Comparison of ENCODE assay signal across 8 cellular contexts in genomic region chr6:96837138-96837971, GRCh38. TPM values are rescaled to one million over a fixed set of nuclear protein-coding genes. Genes with fewer than 3 reads are reported as not detected.
A peak's percentile ranks its signal among the peaks of the same experiment; 100 is the strongest.
DNase-seq lines count a peak whose midpoint lies in the region; ATAC-seq and TF ChIP-seq lines count a peak whose summit lies in the region.

Gene GPR63, minus strand, starts transcription at chr6:96837477. Its CDS starts 37,746 bp downstream, at chr6:96799731.

- peaks cover 5% of the 10 kb centered on the region for H3K79me2 ChIP-seq in trophoblast cell (ENCODE audit: control insufficient read depth, insufficient read depth, low read length, poor library complexity)

- H4K12ac ChIP-seq in trophoblast cell (ENCODE audit: low read depth, low read length) = peak within 1 kb of the TSS; percentile 48

- H2BK120ac ChIP-seq in trophoblast cell (ENCODE audit: insufficient read depth, low read length, poor library complexity) = peak within 1 kb of the TSS; percentile 33

- H2BK12ac ChIP-seq in trophoblast cell (ENCODE audit: low read length) = peak within 1 kb of the TSS; percentile 30

- no peak within 1 kb of the TSS for H3K27ac Mint-ChIP-seq in activated naive CD4-positive, alpha-beta T cell treated with anti-CD3 and anti-CD28 coated beads, Interleukin-2, amount 50 U/mL, for 24 hours

- H3K27ac ChIP-seq in SJCRH30 (peak within 1 kb of the TSS; percentile 46), cardiac muscle cell (no peak within 1 kb of the TSS), trophoblast cell (ENCODE audit: low read depth, low read length) (no peak within 1 kb of the TSS), upper lobe of left lung (peak within 1 kb of the TSS in 2 of 4 donors; percentile 21 to 63)

- peaks cover 4% of the 10 kb centered on the region for H3K79me1 ChIP-seq in trophoblast cell (ENCODE audit: low read length)

- ATAC-seq in GM21737 (IDR thresholded peaks at IDR 0.05; ENCODE audit: unreplicated experiment) = peak; percentile 86
- peak; percentile 77 to 92 for ATAC-seq in upper lobe of left lung (ENCODE audit: low FRiP score in 2 of 2)

- peak within 1 kb of the TSS; percentile 85 for H3K4me3 ChIP-seq in Jurkat, Clone E6-1 (ENCODE audit: low read length)
- H3K4me3 ChIP-seq in SJCRH30 (peak within 1 kb of the TSS; percentile 92), cardiac muscle cell (peak within 1 kb of the TSS; percentile 94), trophoblast cell (ENCODE audit: low read depth, low read length) (peak within 1 kb of the TSS; percentile 81), upper lobe of left lung (peak within 1 kb of the TSS; percentile 63 to 81 (median 73))

- peak within 1 kb of the TSS; percentile 90 for H3K4me3 Mint-ChIP-seq in activated naive CD4-positive, alpha-beta T cell treated with anti-CD3 and anti-CD28 coated beads, Interleukin-2, amount 50 U/mL, for 24 hours

- H3K23ac ChIP-seq in trophoblast cell (ENCODE audit: low read length) = no peak within 1 kb of the TSS

- no peak within 1 kb of the TSS for H2AK5ac ChIP-seq in trophoblast cell (ENCODE audit: low read length)

- DNase-seq in ELF-1 (ENCODE audit: low read depth, low spot score) (peak; percentile 78), SJCRH30 (peak; percentile 84 to 87), cardiac muscle cell (ENCODE audit: low read depth in 1 of 2, low spot score in 1 of 2) (peak; percentile 69 to 86), trophoblast cell (peak; percentile 12 to 58), upper lobe of left lung (peak; percentile 47 to 93)
- DNase-seq in Jurkat, Clone E6-1 (ENCODE audit: low read depth, low spot score) = peak; percentile 81

- no peak for TF ChIP-seq EP300 in upper lobe of left lung (IDR thresholded peaks at IDR 0.05)

- H3K4me1 Mint-ChIP-seq in activated naive CD4-positive, alpha-beta T cell treated with anti-CD3 and anti-CD28 coated beads, Interleukin-2, amount 50 U/mL, for 24 hours = peaks cover 21% of the 10 kb centered on the region

- H3K14ac ChIP-seq in trophoblast cell (ENCODE audit: low read length) = peak within 1 kb of the TSS; percentile 65

- H3K18ac ChIP-seq in trophoblast cell (ENCODE audit: low read length) = peak within 1 kb of the TSS; percentile 54

- H3K4me1 ChIP-seq in SJCRH30 = 0 out of 2 replicates have a peak, but pooled peaks cover 4% of the 10 kb centered on the region
- H3K4me1 ChIP-seq in cardiac muscle cell (ENCODE audit: low read depth) = no peaks in the 10 kb centered on the region
- no peaks in the 10 kb centered on the region for H3K4me1 ChIP-seq in trophoblast cell (ENCODE audit: control insufficient read depth in 1 of 2, insufficient read depth in 2 of 2, low read length in 2 of 2)
- H3K4me1 ChIP-seq in upper lobe of left lung = peaks cover 4 to 21% (median 11%) of the 10 kb centered on the region in 4 donors

- TF ChIP-seq CTCF in cardiac muscle cell (IDR thresholded peaks at IDR 0.05; ENCODE audit: low read depth, low read length) (no peak), upper lobe of left lung (IDR thresholded peaks at IDR 0.05) (no peak)

- H3K9me3 ChIP-seq in SJCRH30 (replicated peaks) (no peaks in the 10 kb centered on the region), cardiac muscle cell (ENCODE audit: low read depth) (no peaks in the 10 kb centered on the region), trophoblast cell (ENCODE audit: insufficient read depth, low read depth, low read length) (no peaks in the 10 kb centered on the region), upper lobe of left lung (no peaks in the 10 kb centered on the region)

- H3K36me3 ChIP-seq in SJCRH30 (no peaks in the 10 kb centered on the region), cardiac muscle cell (no peaks in the 10 kb centered on the region), trophoblast cell (ENCODE audit: control insufficient read depth in 1 of 2, insufficient read depth in 2 of 2, low read length in 2 of 2) (no peaks in the 10 kb centered on the region), upper lobe of left lung (no peaks in the 10 kb centered on the region)

- peak within 1 kb of the TSS; percentile 69 for H3K9ac ChIP-seq in trophoblast cell (ENCODE audit: low read length)

- no CpG with 5 or more reads among the region's 77 CpGs for WGBS in trophoblast cell (ENCODE audit: extremely low coverage, insufficient coverage, insufficient read length)
- 0 to 1% methylated on average over 54 to 68 of the region's 77 CpGs for WGBS in upper lobe of left lung, 2 donors

- no peak for TF ChIP-seq POLR2A in upper lobe of left lung (IDR thresholded peaks at IDR 0.05)

- no peak within 1 kb of the TSS for H3K4ac ChIP-seq in trophoblast cell (ENCODE audit: low read depth, low read length)

- H3K4me2 ChIP-seq in trophoblast cell (ENCODE audit: low read length) = peak within 1 kb of the TSS; percentile 99

- H4K8ac ChIP-seq in trophoblast cell (ENCODE audit: low read depth, low read length) = peak within 1 kb of the TSS; percentile 71

- H3K36me3 Mint-ChIP-seq in activated naive CD4-positive, alpha-beta T cell treated with anti-CD3 and anti-CD28 coated beads, Interleukin-2, amount 50 U/mL, for 24 hours = no peaks in the 10 kb centered on the region

- no peaks in the 10 kb centered on the region for H3K9me3 Mint-ChIP-seq in activated naive CD4-positive, alpha-beta T cell treated with anti-CD3 and anti-CD28 coated beads, Interleukin-2, amount 50 U/mL, for 24 hours

- peaks cover 50% of the 10 kb centered on the region for H3K27me3 Mint-ChIP-seq in activated naive CD4-positive, alpha-beta T cell treated with anti-CD3 and anti-CD28 coated beads, Interleukin-2, amount 50 U/mL, for 24 hours

- peak within 1 kb of the TSS; percentile 51 for H2AFZ ChIP-seq in trophoblast cell (ENCODE audit: insufficient read depth, low read length, poor library complexity)

- H3K27me3 ChIP-seq in SJCRH30 = no peaks in the 10 kb centered on the region
- H3K27me3 ChIP-seq in cardiac muscle cell = peaks cover 26% of the 10 kb centered on the region
- H3K27me3 ChIP-seq in trophoblast cell (ENCODE audit: insufficient read depth, low read length) = no peaks in the 10 kb centered on the region
- peaks cover 0 to 7% (median 0%) of the 10 kb centered on the region in 4 donors for H3K27me3 ChIP-seq in upper lobe of left lung

- peak within 1 kb of the TSS; percentile 46 for H4K91ac ChIP-seq in trophoblast cell (ENCODE audit: low read depth, low read length)

- H2BK5ac ChIP-seq in trophoblast cell (ENCODE audit: low read depth, low read length, poor library complexity) = no peak within 1 kb of the TSS

RNA-seq across cellular contexts. Expression of gene GPR63, which starts in this region (rescaled TPM):
- 4.5 TPM for polyA plus RNA-seq in Jurkat, Clone E6-1 (2012; ENCODE audit: insufficient read depth, insufficient read length)
- 8.7 and 9.8 TPM in 2 replicates for total RNA-seq in SJCRH30 (2014; rRNA removed; shearing (Covaris generic))
- total RNA-seq in cardiac muscle cell (0.67 and 1.7 TPM in 2 replicates), upper lobe of left lung (under 1 TPM; under 0.01 to 0.69 (median 0.26) TPM)
- polyA plus RNA-seq in cardiac muscle cell = 1.8 TPM in 1 of 2 replicates, not detected in the other
- 0.99 and 1.0 TPM in 2 replicates for polyA plus RNA-seq in trophoblast cell (2013)

Comparison
In these comparisons a context has a peak if more than half of its experiments do, and no peak if none do; other contexts are left out.
1. Peak in DNase-seq, ATAC-seq and H3K4me3 ChIP-seq in upper lobe of left lung; RNA of the gene not detected or under 1 TPM.
2. DNase-seq: peak in every context shown above with its lines; median percentile 86 in SJCRH30; 81 in Jurkat, Clone E6-1; 78 in ELF-1; 78 in cardiac muscle cell; 70 in upper lobe of left lung; 35 in trophoblast cell.